Comparison of ENCODE assay signal across 5 cellular contexts in the genomic region with DNA sequence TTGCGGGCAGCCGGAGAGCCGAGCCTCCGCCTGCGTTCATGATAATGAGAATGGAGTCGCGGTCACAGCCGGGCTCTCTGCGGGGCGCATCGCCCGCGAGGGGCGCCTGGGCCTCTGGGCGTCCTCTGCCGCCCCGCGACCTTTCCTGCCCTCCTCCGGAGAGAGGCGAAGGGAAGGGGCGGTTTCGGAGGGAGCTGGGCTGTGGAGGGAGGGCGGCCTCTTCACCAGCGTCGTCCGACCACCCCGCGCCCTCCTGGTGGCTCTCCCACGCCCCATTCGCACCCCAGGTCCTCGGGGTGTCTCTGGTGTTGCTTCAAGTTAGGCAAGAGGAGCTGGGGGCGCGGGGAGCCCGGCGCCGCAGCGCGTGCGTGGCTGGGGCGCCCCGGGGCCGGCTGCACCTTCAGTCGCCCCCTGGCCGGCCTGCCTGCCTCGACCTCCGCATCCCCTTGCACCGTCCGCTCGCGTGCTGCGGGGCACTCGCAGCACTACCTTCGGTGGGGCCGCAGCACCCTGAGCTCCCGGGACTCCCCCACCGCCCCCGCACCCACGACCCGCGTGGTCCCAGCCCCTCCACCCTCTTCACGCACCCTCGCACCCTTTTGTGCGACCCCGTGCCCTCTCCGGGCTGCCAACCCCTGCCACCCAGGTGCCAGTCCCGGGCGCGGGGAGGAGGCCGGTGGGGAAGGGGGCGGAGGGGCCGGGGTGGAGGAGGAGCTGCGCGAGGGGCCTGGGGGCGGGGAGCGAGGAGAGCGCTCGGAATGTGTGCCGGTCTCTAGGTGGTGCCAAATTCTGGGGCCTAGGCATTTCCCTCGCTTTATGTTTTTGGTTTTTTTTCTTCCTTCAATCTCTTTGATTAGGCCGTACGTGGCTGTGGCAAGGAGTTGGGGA. TPM values are rescaled to one million over a fixed set of nuclear protein-coding genes. Genes with fewer than 3 reads are reported as not detected.
"Had no signal": no experiment of that assay in that cellular context is flagged by ENCODE, and none has a peak within 500 bp of the region (broad histone marks: within the 10 kb centered on the region; RNA-seq: fewer than 3 reads in every experiment).

Gene DPP6 (plus strand): TSS at position 756 of the 888 bp plus-strand sequence.

RNA-seq across cellular contexts. Expression of gene DPP6, which starts in this region (rescaled TPM):
- total RNA-seq: activated CD4-positive, alpha-beta T cell treated with anti-CD3 and anti-CD28 coated beads, Interleukin-2, amount 10 ng/mL, durations not matched to agents 7 days and 5 days; ascending aorta; cardiac septum; liver; myocyte had no signal
